1 cellular context compared by ENCODE assay signal in genomic region chr12:106773945-106774807, GRCh38.
TF ChIP-seq lines count a peak whose summit lies in the region.

Gene RIC8B (plus strand): TSS chr12:106774682. CDS start chr12:106774746, 64 bp downstream.

TF ChIP-seq in GM12878, 131 proteins besides CTCF, POLR2A, EP300 and RAD21 (continued from another document and continues in another):
- TF ChIP-seq CUX1 (IDR thresholded peaks at IDR 0.05; ENCODE audit: insufficient replicate concordance, low read depth, low read length) (no peak), ZBED1 (IDR thresholded peaks at IDR 0.05; ENCODE audit: borderline replicate concordance) (no peak), GABPA (IDR thresholded peaks at IDR 0.05; ENCODE audit: low read depth) (peak; percentile 80), E2F4 (IDR thresholded peaks at IDR 0.05; ENCODE audit: low read depth, low read length) (peak; percentile 75), TARDBP (IDR thresholded peaks at IDR 0.05; ENCODE audit: borderline replicate concordance) (peak; percentile 89), RAD51 (IDR thresholded peaks at IDR 0.05) (no peak), PML (IDR thresholded peaks at IDR 0.05; ENCODE audit: low read length) (no peak), SIN3A (IDR thresholded peaks at IDR 0.05; ENCODE audit: low read depth, low read length) (peak; percentile 74; the same call in 1 of the 2 replicates), ZZZ3 (IDR thresholded peaks at IDR 0.05; ENCODE audit: control insufficient read depth, insufficient read length, low read depth) (no peak), ZNF592 (IDR thresholded peaks at IDR 0.05) (no peak), ETV6 (conservative IDR thresholded peaks at IDR 0.05 in 1 of 2, IDR thresholded peaks at IDR 0.05 in 1 of 2; ENCODE audit: borderline replicate concordance in 1 of 2, low read depth in 1 of 2) (no peak), E2F8 (IDR thresholded peaks at IDR 0.05; ENCODE audit: low read depth, partially characterized antibody) (peak; percentile 83), CHD2 (IDR thresholded peaks at IDR 0.05; ENCODE audit: borderline replicate concordance, low read depth, low read length) (peak; percentile 89), BCLAF1 (IDR thresholded peaks at IDR 0.05) (no peak), KAT2A (conservative IDR thresholded peaks at IDR 0.05; ENCODE audit: control insufficient read depth, low read depth, low read length) (no peak), EED (IDR thresholded peaks at IDR 0.05; ENCODE audit: low read depth) (peak; percentile 97), E4F1 (IDR thresholded peaks at IDR 0.05; ENCODE audit: borderline replicate concordance, partially characterized antibody) (peak; percentile 83), CREB1 (IDR thresholded peaks at IDR 0.05; ENCODE audit: low read depth) (peak; percentile 93), FOXK2 (IDR thresholded peaks at IDR 0.05) (no peak), NR2C2 (IDR thresholded peaks at IDR 0.05; ENCODE audit: borderline replicate concordance, control insufficient read depth, insufficient read length, low read depth) (no peak), RBBP5 (conservative IDR thresholded peaks at IDR 0.05) (no peak; the same call in 1 of the 2 replicates), RUNX3 (IDR thresholded peaks at IDR 0.05; ENCODE audit: low read length) (peak; percentile 80), ATF2 (IDR thresholded peaks at IDR 0.05; ENCODE audit: low read length) (no peak), ZNF207 (IDR thresholded peaks at IDR 0.05; ENCODE audit: borderline replicate concordance) (peak; percentile 79; the same call in 1 of the 2 replicates), CBFB (IDR thresholded peaks at IDR 0.05; ENCODE audit: low read depth) (peak; percentile 68; the same call in 1 of the 2 replicates), TBL1XR1 (IDR thresholded peaks at IDR 0.05; ENCODE audit: low read depth, low read length) (no peak), TCF12 (IDR thresholded peaks at IDR 0.05; ENCODE audit: low read depth, low read length) (no peak), FOS (IDR thresholded peaks at IDR 0.05; ENCODE audit: borderline replicate concordance, extremely low read depth, insufficient read length) (no peak), BRCA1 (IDR thresholded peaks at IDR 0.05; ENCODE audit: low read depth, low read length) (peak; percentile 34; the same call in 1 of the 2 replicates), ZNF217 (IDR thresholded peaks at IDR 0.05) (no peak), DPF2 (IDR thresholded peaks at IDR 0.05) (peak; percentile 71), SP1 (IDR thresholded peaks at IDR 0.05; ENCODE audit: low read depth, low read length) (no peak), POLR2AphosphoS5 (IDR thresholded peaks at IDR 0.05; ENCODE audit: low read length) (peak; percentile 64), SUZ12 (IDR thresholded peaks at IDR 0.05; ENCODE audit: unreplicated experiment) (no peak), MTA2 (IDR thresholded peaks at IDR 0.05; ENCODE audit: low read depth) (no peak; the same call in 1 of the 2 replicates), NKRF (conservative IDR thresholded peaks at IDR 0.05) (no peak; the same call in 1 of the 2 replicates), ASH2L (IDR thresholded peaks at IDR 0.05; ENCODE audit: borderline replicate concordance, low read depth) (0 out of 2 replicates have a peak, but pooled peaks have one; percentile 65)
